ENCODE assay signal across 7 cellular contexts in the genomic region with DNA sequence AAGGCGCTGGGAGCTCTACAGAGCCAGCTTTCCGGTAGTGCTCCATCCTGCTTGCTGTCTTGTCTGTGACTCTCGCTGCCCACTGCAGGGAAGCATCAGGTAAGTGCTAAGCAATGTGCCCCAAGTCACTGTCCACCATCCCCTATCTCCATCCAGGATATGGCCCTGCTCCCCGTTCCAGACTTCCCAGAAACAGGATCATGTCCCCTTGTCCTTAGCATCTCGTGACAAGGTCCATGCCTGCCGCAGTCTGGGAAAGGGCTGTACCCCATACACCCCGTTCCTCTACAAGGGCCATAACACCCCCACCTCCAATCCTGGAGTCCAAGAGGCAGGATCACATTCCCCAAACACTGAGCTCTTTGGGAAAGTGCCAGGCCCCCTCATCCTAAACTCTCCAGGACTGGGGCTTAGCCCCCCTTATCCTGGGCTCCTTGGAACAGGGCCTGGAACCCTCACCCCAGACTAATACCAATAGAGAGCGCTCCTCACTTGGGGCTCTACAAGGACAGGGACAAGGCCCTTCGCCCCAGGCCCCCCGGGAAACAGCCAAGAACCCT. TPM values are rescaled to one million over a fixed set of nuclear protein-coding genes. Genes with fewer than 3 reads are reported as not detected.
DNase-seq lines count a peak whose midpoint lies in the region; ATAC-seq and TF ChIP-seq lines count a peak whose summit lies in the region.
"Had no signal": no experiment of that assay in that cellular context is flagged by ENCODE, and none has a peak within 500 bp of the region (broad histone marks: within the 10 kb centered on the region; RNA-seq: fewer than 3 reads in every experiment).

No MANE protein-coding gene starts in this region.

- CTCF ChIA-PET in Panc1 (lab: Charles Lee) = interaction anchor here (0.8 to 1.4 kb wide), 2 partner anchors 19 to 23 kb away, joined by 3 to 6 read pairs; no protein-coding TSS in a partner anchor

- no peak for TF ChIP-seq EP300 in upper lobe of left lung (IDR thresholded peaks at IDR 0.05)

- TSS peak; percentile 73 for BruUV-seq in Panc1 (replicated peaks; lab: Mats Ljungman, UMichigan)

- DNase-seq in GM12864 (ENCODE audit: low read depth) (no peak), Panc1 (ENCODE audit: low read depth, low spot score) (no peak), left ventricle myocardium superior (no peak), upper lobe of left lung (no peak), NCI-H345 treated with DMSO at 0.1 percent for 48 hours (lab: John Stamatoyannopoulos, UW; ENCODE audit: unreplicated experiment) (no peak), amniotic stem cell (lab: John Stamatoyannopoulos, UW) (no peak)

- H3K9me3 ChIP-seq in Panc1 (ENCODE audit: control insufficient read depth, insufficient read depth, low read depth, low read length) (no peaks in the 10 kb centered on the region), upper lobe of left lung (no peaks in the 10 kb centered on the region)

- no peak for TF ChIP-seq POLR2A in upper lobe of left lung (IDR thresholded peaks at IDR 0.05)

- H3K4me3 ChIP-seq in GM12864 (ENCODE audit: low read depth, low read length) (peak overlapping the region; percentile 72), Panc1 (ENCODE audit: low read depth in 2 of 2, low read length in 2 of 2) (peak overlapping the region; percentile 68 to 80), upper lobe of left lung (peak overlapping the region; percentile 62 to 71 (median 68))

- TF ChIP-seq CTCF in GM12864 (IDR thresholded peaks at IDR 0.05; ENCODE audit: low read depth, low read length, missing control alignments) (no peak), Panc1 (IDR thresholded peaks at IDR 0.05) (no peak), upper lobe of left lung (IDR thresholded peaks at IDR 0.05) (no peak)

- 70 to 81% methylated on average over 7 to 9 of the region's 10 CpGs for WGBS in upper lobe of left lung, 2 donors

- H3K27me3 ChIP-seq in Panc1 (ENCODE audit: control insufficient read depth, insufficient read depth, low read length) (no peaks in the 10 kb centered on the region), upper lobe of left lung (no peaks in the 10 kb centered on the region)

- ATAC-seq in Panc1 (peak; percentile 15), left ventricle myocardium superior (peak; percentile 34), upper lobe of left lung (ENCODE audit: low FRiP score in 2 of 2) (peak in 1 of 2 donors; percentile 17)

- intact Hi-C loops in Panc1 (cut with micrococcal nuclease; ENCODE audit: unreplicated experiment) (no loop called here), left ventricle myocardium superior (cut with micrococcal nuclease) (no loop called here)

- H3K4me1 ChIP-seq in Panc1 (ENCODE audit: control insufficient read depth, insufficient read depth, low read length) (peaks cover 16% of the 10 kb centered on the region), upper lobe of left lung (peaks cover 13 to 27% (median 18%) of the 10 kb centered on the region in 4 donors)

- in situ Hi-C loops in Panc1 (cut with HindIII; ENCODE audit: low pct_unique_long_range_greater_than_20kb, low sequenced_read_pairs) = no loop called here

- H3K36me3 ChIP-seq in Panc1 (ENCODE audit: control insufficient read depth, insufficient read depth, low read length) = no peaks in the 10 kb centered on the region
- peaks cover 0 to 28% (median 19%) of the 10 kb centered on the region in 4 donors for H3K36me3 ChIP-seq in upper lobe of left lung

- POLR2A ChIA-PET in Panc1 (lab: Charles Lee) = no interaction called here

- H3K27ac ChIP-seq in Panc1 (ENCODE audit: low read length) = peak overlapping the region; percentile 96
- peak overlapping the region; percentile 79 to 92 (median 90) for H3K27ac ChIP-seq in upper lobe of left lung

RNA-seq across cellular contexts. Expression of a gene that starts 0.6 kb away (rescaled TPM):
- total RNA-seq in Panc1 (2021; ENCODE audit: unreplicated experiment) = 30.4 TPM
- polyA plus RNA-seq in Panc1 (2012; ENCODE audit: insufficient read length) = 41.8 TPM
- total RNA-seq in left ventricle myocardium superior = 40.8 TPM
- 10 to 100 TPM; 16.5 to 27.0 (median 21.7) TPM for total RNA-seq in upper lobe of left lung

RNA-seq across cellular contexts. Expression of a gene that starts 9.0 kb away (rescaled TPM):
- 110 TPM for total RNA-seq in Panc1 (2021; ENCODE audit: unreplicated experiment)
- polyA plus RNA-seq in Panc1 (2012; ENCODE audit: insufficient read length) = 122 TPM
- total RNA-seq in left ventricle myocardium superior = 139 TPM
- 10 to 100 TPM; 26.2 to 92.6 (median 68.1) TPM for total RNA-seq in upper lobe of left lung

RNA-seq across cellular contexts. Expression of a gene that starts 17.5 kb away (rescaled TPM):
- total RNA-seq in Panc1 (2021; ENCODE audit: unreplicated experiment) = 0.33 TPM
- polyA plus RNA-seq in Panc1 (2012; ENCODE audit: insufficient read length) = 0.16 TPM
- total RNA-seq in left ventricle myocardium superior = not detected
- total RNA-seq in upper lobe of left lung = not detected

RNA-seq across cellular contexts. Expression of a gene that starts 21.8 kb away (rescaled TPM):
- total RNA-seq in Panc1 (2021; ENCODE audit: unreplicated experiment) (2.7 TPM), left ventricle myocardium superior (3.3 TPM), upper lobe of left lung (1 to 10 TPM in 2 of 6 donors, under 1 TPM in 3, not detected in 1; 0.30 to 3.3 (median 0.69) TPM)
- 2.1 TPM for polyA plus RNA-seq in Panc1 (2012; ENCODE audit: insufficient read length)
- total RNA-seq: T-helper 1 cell treated with Interleukin-12 subunit alpha and Interleukin-12 subunit beta and Interleukin-4 antibody, amounts not matched to agents 30 ng/mL and 1 ng/mL, for 36 hours had no signal

RNA-seq across cellular contexts. Expression of a gene that starts 26.3 kb away (rescaled TPM):
- total RNA-seq in Panc1 (2021; ENCODE audit: unreplicated experiment) = 131 TPM
- polyA plus RNA-seq in Panc1 (2012; ENCODE audit: insufficient read length) = 186 TPM
- total RNA-seq in left ventricle myocardium superior = 23.1 TPM
- 10 to 100 TPM; 26.7 to 52.9 (median 43.0) TPM for total RNA-seq in upper lobe of left lung
